ENCODE assay signal across 29 cellular contexts in genomic region chr19:50812474-50812873, GRCh38. TPM values are rescaled to one million over a fixed set of nuclear protein-coding genes. Genes with fewer than 3 reads are reported as not detected.
DNase-seq lines count a peak whose midpoint lies in the region; ATAC-seq, FAIRE-seq and TF ChIP-seq lines count a peak whose summit lies in the region.
"Had no signal": no experiment of that assay in that cellular context is flagged by ENCODE, and none has a peak within 500 bp of the region (broad histone marks: within the 10 kb centered on the region; RNA-seq: fewer than 3 reads in every experiment).

No MANE protein-coding gene starts in this region.

- peaks cover 23% of the 10 kb centered on the region for H3K27me3 Mint-ChIP-seq in activated CD8-positive, alpha-beta T cell treated with anti-CD3 and anti-CD28 coated beads, Interleukin-2, amount 10 ng/mL, durations not matched to agents 7 days and 5 days (ENCODE audit: low read depth)
- peaks cover 33% of the 10 kb centered on the region for H3K27me3 Mint-ChIP-seq in activated CD8-positive, alpha-beta T cell treated with anti-CD3 and anti-CD28 coated beads for 36 hours
- peaks cover 29% of the 10 kb centered on the region for H3K27me3 Mint-ChIP-seq in neural progenitor cell (ENCODE audit: insufficient read depth, low read depth)

- no peak overlapping the region for H3K9ac ChIP-seq in K562 (ENCODE audit: insufficient read depth in 1 of 2, low read depth in 2 of 2, low read length in 2 of 2)
- no peak overlapping the region for H3K9ac ChIP-seq in neural progenitor cell
- H3K9ac ChIP-seq: BLaER1 treated with 17β-estradiol and CSF1 and Interleukin-3, amounts not matched to agents 10 nM and 100 nM; GM23248 had no signal

- H3K79me2 ChIP-seq in K562 (ENCODE audit: control insufficient read depth, insufficient read depth, low read length) (no peaks in the 10 kb centered on the region), neural progenitor cell (ENCODE audit: low read depth) (no peaks in the 10 kb centered on the region)

- no peaks in the 10 kb centered on the region for H3K9me1 ChIP-seq in K562 (ENCODE audit: control insufficient read depth, insufficient read depth, low read length)

- H3K27ac ChIP-seq in K562 (ENCODE audit: extremely low read depth, low read depth, low read length), result no peak overlapping the region
- H3K27ac ChIP-seq in neural progenitor cell, result no peak overlapping the region
- H3K27ac ChIP-seq: 22Rv1; BLaER1 treated with 17β-estradiol and CSF1 and Interleukin-3, amounts not matched to agents 10 nM and 100 nM; GM23248 had no signal

- ATAC-seq in activated CD8-positive, alpha-beta T cell treated with anti-CD3 and anti-CD28 coated beads, Interleukin-2, amount 10 ng/mL, durations not matched to agents 7 days and 5 days, result peak; percentile 50
- ATAC-seq in activated CD8-positive, alpha-beta T cell treated with anti-CD3 and anti-CD28 coated beads for 36 hours, result no peak
- ATAC-seq in K562 (no peak), HG02970 (IDR thresholded peaks at IDR 0.05; ENCODE audit: low FRiP score, unreplicated experiment) (no peak)
- ATAC-seq: HCT116 had no signal

- H3K4me2 ChIP-seq in K562 (ENCODE audit: insufficient read depth, low read length) (no peak overlapping the region), neural progenitor cell (no peak overlapping the region)
- H3K4me2 ChIP-seq: BLaER1 treated with 17β-estradiol and CSF1 and Interleukin-3, amounts not matched to agents 10 nM and 100 nM had no signal

- peaks cover 0 to 7% of the 10 kb centered on the region in 2 experiments; a peak in 3 of 5 replicates for H3K4me1 ChIP-seq in K562 (replicated peaks in 1 of 2; ENCODE audit: control insufficient read depth in 2 of 2, insufficient read depth in 2 of 2, low read length in 2 of 2)
- H3K4me1 ChIP-seq in neural progenitor cell, result no peaks in the 10 kb centered on the region
- H3K4me1 ChIP-seq: BE2C had no signal

- no peak for TF ChIP-seq CTCF in activated CD8-positive, alpha-beta T cell treated with anti-CD3 and anti-CD28 coated beads for 36 hours (IDR thresholded peaks at IDR 0.05)
- no peak for TF ChIP-seq CTCF in K562 (IDR thresholded peaks at IDR 0.05 in 2 of 3, conservative IDR thresholded peaks at IDR 0.05 in 1 of 3; ENCODE audit: insufficient read depth in 2 of 3, low read depth in 1 of 3, low read length in 3 of 3)
- no peak for TF ChIP-seq CTCF in neural progenitor cell (IDR thresholded peaks at IDR 0.05)

- peaks cover 5% of the 10 kb centered on the region for H3K4me1 Mint-ChIP-seq in activated CD8-positive, alpha-beta T cell treated with anti-CD3 and anti-CD28 coated beads, Interleukin-2, amount 10 ng/mL, durations not matched to agents 7 days and 5 days (ENCODE audit: low read depth)
- peaks cover 12% of the 10 kb centered on the region for H3K4me1 Mint-ChIP-seq in activated CD8-positive, alpha-beta T cell treated with anti-CD3 and anti-CD28 coated beads for 36 hours (ENCODE audit: low read depth)
- H3K4me1 Mint-ChIP-seq in neural progenitor cell, result no peaks in the 10 kb centered on the region
- H3K4me1 Mint-ChIP-seq: CD14-positive monocyte had no signal

- H3K27ac Mint-ChIP-seq in activated CD8-positive, alpha-beta T cell treated with anti-CD3 and anti-CD28 coated beads, Interleukin-2, amount 10 ng/mL, durations not matched to agents 7 days and 5 days, result no peak overlapping the region
- H3K27ac Mint-ChIP-seq in activated CD8-positive, alpha-beta T cell treated with anti-CD3 and anti-CD28 coated beads for 36 hours, result no peak overlapping the region
- no peak overlapping the region for H3K27ac Mint-ChIP-seq in neural progenitor cell
- H3K27ac Mint-ChIP-seq: CD4-positive, alpha-beta T cell; H9; HFFc6 had no signal

- no peak for TF ChIP-seq POLR2A in K562 (conservative IDR thresholded peaks at IDR 0.05)

- in situ Hi-C loops in K562 (cut with MboI), result no loop called here

- H3K36me3 ChIP-seq in K562 (ENCODE audit: control insufficient read depth, insufficient read depth, low read length) (no peaks in the 10 kb centered on the region), neural progenitor cell (no peaks in the 10 kb centered on the region)
- H3K36me3 ChIP-seq: BE2C; BLaER1 treated with 17β-estradiol and CSF1 and Interleukin-3, amounts not matched to agents 10 nM and 100 nM had no signal

- H3K4me3 Mint-ChIP-seq in activated CD8-positive, alpha-beta T cell treated with anti-CD3 and anti-CD28 coated beads, Interleukin-2, amount 10 ng/mL, durations not matched to agents 7 days and 5 days, result no peak overlapping the region
- H3K4me3 Mint-ChIP-seq in activated CD8-positive, alpha-beta T cell treated with anti-CD3 and anti-CD28 coated beads for 36 hours, result no peak overlapping the region
- peak overlapping the region; percentile 16 for H3K4me3 Mint-ChIP-seq in neural progenitor cell
- H3K4me3 Mint-ChIP-seq: CD14-positive monocyte; CD4-positive, alpha-beta T cell; H9; HFFc6 had no signal

- H3K27me3 ChIP-seq in K562 (ENCODE audit: control insufficient read depth in 2 of 2, insufficient read depth in 2 of 2, low read length in 2 of 2) (peaks cover 0 to 11% of the 10 kb centered on the region in 2 experiments; a peak in 2 of 5 replicates), neural progenitor cell (peaks cover 67% of the 10 kb centered on the region)
- H3K27me3 ChIP-seq: BE2C; BLaER1 treated with 17β-estradiol and CSF1 and Interleukin-3, amounts not matched to agents 10 nM and 100 nM had no signal

- H3F3A ChIP-seq in neural progenitor cell (ENCODE audit: low read depth), result no peaks in the 10 kb centered on the region

- H2AFZ ChIP-seq in K562 (ENCODE audit: low read depth, low read length) (no peak overlapping the region), neural progenitor cell (replicated peaks) (no peak overlapping the region)
- H2AFZ ChIP-seq: GM23248 had no signal

- H3K36me3 Mint-ChIP-seq in activated CD8-positive, alpha-beta T cell treated with anti-CD3 and anti-CD28 coated beads, Interleukin-2, amount 10 ng/mL, durations not matched to agents 7 days and 5 days (ENCODE audit: low read depth), result no peaks in the 10 kb centered on the region
- H3K36me3 Mint-ChIP-seq in activated CD8-positive, alpha-beta T cell treated with anti-CD3 and anti-CD28 coated beads for 36 hours (ENCODE audit: low read depth), result peaks cover 3% of the 10 kb centered on the region
- no peaks in the 10 kb centered on the region for H3K36me3 Mint-ChIP-seq in neural progenitor cell
- H3K36me3 Mint-ChIP-seq: CD14-positive monocyte had no signal

- no peak for DNase-seq in activated CD8-positive, alpha-beta T cell treated with anti-CD3 and anti-CD28 coated beads, Interleukin-2, amount 10 ng/mL, durations not matched to agents 7 days and 5 days
- no peak for DNase-seq in activated CD8-positive, alpha-beta T cell treated with anti-CD3 and anti-CD28 coated beads for 36 hours
- DNase-seq in K562 (ENCODE audit: extremely low read depth in 1 of 4, low spot score in 3 of 4) (no peak), neural progenitor cell (ENCODE audit: low spot score) (no peak), NCI-H2107 (lab: John Stamatoyannopoulos, UW) (no peak), GOT3 (lab: John Stamatoyannopoulos, UW) (no peak)
- DNase-seq in stimulated activated CD8-positive, alpha-beta memory T cell treated with anti-CD3 and anti-CD28 coated beads, Interleukin-4, amount 100 ng/mL, for 48 hours, result no peak
- DNase-seq: ACHN; AML-193; BE2C; CD4-positive, alpha-beta T cell; CD8-positive, alpha-beta memory T cell; DMS53; DMS79 treated with DMSO at 0.1 percent for 48 hours; GF-D8; GM23248; H9; HFFc6 had no signal

- no peak for FAIRE-seq in K562 (lab: Jason Lieb, UNC)
- FAIRE-seq: A204.1, D721Med, GM19239 had no signal

- WGBS in K562 (ENCODE audit: insufficient coverage, low coverage, missing lambda C conversion rate), result 2% methylated on average over 3 of the region's 3 CpGs

- intact Hi-C loops in activated CD8-positive, alpha-beta T cell treated with anti-CD3 and anti-CD28 coated beads for 36 hours (cut with micrococcal nuclease), result no loop called here
- intact Hi-C loops in K562 (cut with micrococcal nuclease), result no loop called here

- CTCF ChIA-PET in activated CD8-positive, alpha-beta T cell treated with anti-CD3 and anti-CD28 coated beads, Interleukin-2, amount 10 ng/mL, durations not matched to agents 7 days and 5 days (lab: Charles Lee), result no interaction called here
- CTCF ChIA-PET in activated CD8-positive, alpha-beta T cell treated with anti-CD3 and anti-CD28 coated beads for 36 hours (lab: Charles Lee), result no interaction called here
- CTCF ChIA-PET in K562 (lab: Yijun Ruan, JAX; ENCODE audit: low intra/inter-chr PET ratio), result no interaction called here

- H3K4me3 ChIP-seq in K562 (no peak overlapping the region), neural progenitor cell (no peak overlapping the region)
- H3K4me3 ChIP-seq: BLaER1 treated with 17β-estradiol and CSF1 and Interleukin-3, amounts not matched to agents 10 nM and 100 nM; GM23248 had no signal

- POLR2A ChIA-PET in activated CD8-positive, alpha-beta T cell treated with anti-CD3 and anti-CD28 coated beads, Interleukin-2, amount 10 ng/mL, durations not matched to agents 7 days and 5 days (lab: Charles Lee), result no interaction called here
- POLR2A ChIA-PET in activated CD8-positive, alpha-beta T cell treated with anti-CD3 and anti-CD28 coated beads for 36 hours (lab: Charles Lee), result interaction anchor here (4.6 kb wide), 1 partner anchor 9 kb away, joined by 22 read pairs; no protein-coding TSS in a partner anchor
- POLR2A ChIA-PET in K562 (lab: Yijun Ruan, JAX), result interaction anchor here (4.7 kb wide), 1 partner anchor 8 kb away, joined by 29 read pairs; no protein-coding TSS in a partner anchor

- no TSS peak for BruUV-seq in K562 (replicated peaks; lab: Mats Ljungman, UMichigan)

- peaks cover 8% of the 10 kb centered on the region for H3K9me3 ChIP-seq in K562 (replicated peaks; ENCODE audit: control insufficient read depth, insufficient read depth, low read depth, low read length)
- H3K9me3 ChIP-seq in neural progenitor cell (ENCODE audit: low read depth), result no peaks in the 10 kb centered on the region
- H3K9me3 ChIP-seq: BE2C had no signal

- no peak for TF ChIP-seq RAD21 in K562 (CRISPR knock-in tag; conservative IDR thresholded peaks at IDR 0.05 in 1 of 2, IDR thresholded peaks at IDR 0.05 in 1 of 2)

- TF ChIP-seq EP300 in K562 (IDR thresholded peaks at IDR 0.05; ENCODE audit: low read length), result no peak

- H4K20me1 ChIP-seq in K562 (replicated peaks; ENCODE audit: control insufficient read depth, insufficient read depth, low read length) (no peaks in the 10 kb centered on the region), neural progenitor cell (ENCODE audit: low read depth) (no peaks in the 10 kb centered on the region)
- H4K20me1 ChIP-seq: BLaER1 treated with 17β-estradiol and CSF1 and Interleukin-3, amounts not matched to agents 10 nM and 100 nM had no signal

- no peaks in the 10 kb centered on the region for H3K9me3 Mint-ChIP-seq in activated CD8-positive, alpha-beta T cell treated with anti-CD3 and anti-CD28 coated beads, Interleukin-2, amount 10 ng/mL, durations not matched to agents 7 days and 5 days (ENCODE audit: insufficient read depth)
- H3K9me3 Mint-ChIP-seq in activated CD8-positive, alpha-beta T cell treated with anti-CD3 and anti-CD28 coated beads for 36 hours, result no peaks in the 10 kb centered on the region
- peaks cover 12% of the 10 kb centered on the region for H3K9me3 Mint-ChIP-seq in neural progenitor cell
- H3K9me3 Mint-ChIP-seq: CD4-positive, alpha-beta T cell; HFFc6 had no signal

RNA-seq across cellular contexts. Expression of gene KLK1, which starts 11.1 kb away (rescaled TPM):
- under 1 TPM; 0.45 to 0.47 TPM for total RNA-seq in activated CD8-positive, alpha-beta T cell treated with anti-CD3 and anti-CD28 coated beads, Interleukin-2, amount 10 ng/mL, durations not matched to agents 7 days and 5 days
- under 1 TPM; 0.65 to 0.83 TPM for total RNA-seq in activated CD8-positive, alpha-beta T cell treated with anti-CD3 and anti-CD28 coated beads for 36 hours
- total RNA-seq in K562 (2011; cell fraction: chromatin; rRNA removed; ENCODE audit: low replicate concordance), result 12.6 and 15.0 TPM in 2 replicates
- total RNA-seq in K562 (2011; cell fraction: nucleolus; rRNA removed), result 8.7 and 9.7 TPM in 2 replicates
- 14.8 and 17.8 TPM in 2 replicates for total RNA-seq in K562 (2011; cell fraction: nucleoplasm; rRNA removed)
- total RNA-seq in K562 (2014; rRNA removed) (1.2 and 3.1 TPM in 2 replicates), K562 (2014; rRNA removed; fragmentation: Illumina TruSeq; extraction: Trizol) (1.5 TPM in 2 replicates), K562 (2015; rRNA removed; fragmentation: Illumina TruSeq; extraction: Trizol) (0.87 and 1.3 TPM in 2 replicates), K562 (2021) (9.3 and 11.7 TPM in 2 replicates), neural progenitor cell (ENCODE audit: low replicate concordance) (not detected in 2 replicates)
- polyA plus RNA-seq in K562 (2011; rRNA removed) (9.6 and 13.5 TPM in 2 replicates), K562 (2014; fragmentation: Illumina TruSeq; extraction: Trizol) (14.3 and 15.4 TPM in 2 replicates), K562 (2014; fragmentation: Nextera tagmentation; extraction: Ambion mirVana) (10 to 100 TPM in 1 of 2 experiments, 1 to 10 TPM in 1; 9.1 to 10.3 TPM), K562 (2014; rRNA removed) (5.3 and 9.8 TPM in 2 replicates)
- 16.9 and 24.1 TPM in 2 replicates for polyA plus RNA-seq in K562 (2011; cell fraction: cytosol; rRNA removed)
- 23.3 and 36.6 TPM in 2 replicates for polyA plus RNA-seq in K562 (2011; cell fraction: nucleus; rRNA removed)
- polyA plus RNA-seq in K562 (2012), result 13.7 and 31.9 TPM in 2 replicates
- 8.6 and 11.7 TPM in 2 replicates for polyA minus RNA-seq in K562 (2011; rRNA and poly(A)+ RNA removed)
- 8.4 and 11.9 TPM in 2 replicates for polyA minus RNA-seq in K562 (2011; cell fraction: cytosol; rRNA and poly(A)+ RNA removed)
- 7.9 and 10.4 TPM in 2 replicates for polyA minus RNA-seq in K562 (2011; cell fraction: nucleus; rRNA and poly(A)+ RNA removed)
- total RNA-seq: CD4-positive, alpha-beta T cell; Daoy; G401; GM23248; H4; HFFc6 had no signal
- polyA plus RNA-seq: CD8-positive, alpha-beta memory T cell; GM23248 had no signal

RNA-seq across cellular contexts. Expression of gene KLK15, which starts 20.9 kb away (rescaled TPM):
- total RNA-seq in activated CD8-positive, alpha-beta T cell treated with anti-CD3 and anti-CD28 coated beads, Interleukin-2, amount 10 ng/mL, durations not matched to agents 7 days and 5 days, result not detected
- not detected for total RNA-seq in activated CD8-positive, alpha-beta T cell treated with anti-CD3 and anti-CD28 coated beads for 36 hours
- total RNA-seq in K562 (2011; cell fraction: chromatin; rRNA removed; ENCODE audit: low replicate concordance), result not detected in 2 replicates
- total RNA-seq in K562 (2011; cell fraction: nucleolus; rRNA removed), result not detected in 2 replicates
- total RNA-seq in K562 (2011; cell fraction: nucleoplasm; rRNA removed), result not detected in 2 replicates
- not detected in 2 replicates for total RNA-seq in K562 (2014; rRNA removed)
- not detected in 2 replicates for total RNA-seq in K562 (2014; rRNA removed; fragmentation: Illumina TruSeq; extraction: Trizol)
- not detected in 2 replicates for total RNA-seq in K562 (2015; rRNA removed; fragmentation: Illumina TruSeq; extraction: Trizol)
- not detected in 2 replicates for total RNA-seq in K562 (2021)
- not detected in 2 replicates for polyA plus RNA-seq in K562 (2011; rRNA removed)
- not detected in 2 replicates for polyA plus RNA-seq in K562 (2011; cell fraction: cytosol; rRNA removed)
- polyA plus RNA-seq in K562 (2011; cell fraction: nucleus; rRNA removed), result not detected in 2 replicates
- not detected in 2 replicates for polyA plus RNA-seq in K562 (2012)
- not detected in 2 replicates for polyA plus RNA-seq in K562 (2014; fragmentation: Illumina TruSeq; extraction: Trizol)
- not detected for polyA plus RNA-seq in K562 (2014; fragmentation: Nextera tagmentation; extraction: Ambion mirVana)
- not detected in 2 replicates for polyA plus RNA-seq in K562 (2014; rRNA removed)
- polyA minus RNA-seq in K562 (2011; rRNA and poly(A)+ RNA removed), result not detected in 2 replicates
- not detected in 2 replicates for polyA minus RNA-seq in K562 (2011; cell fraction: cytosol; rRNA and poly(A)+ RNA removed)
- not detected in 2 replicates for polyA minus RNA-seq in K562 (2011; cell fraction: nucleus; rRNA and poly(A)+ RNA removed)
- not detected in 2 replicates for total RNA-seq in neural progenitor cell (ENCODE audit: low replicate concordance)
- total RNA-seq: CD4-positive, alpha-beta T cell; CD8-positive, alpha-beta memory T cell; Daoy; G401; GM23248; H4; H9; HFFc6 had no signal
- polyA plus RNA-seq: CD14-positive monocyte; CD8-positive, alpha-beta memory T cell; GM23248 had no signal

RNA-seq across cellular contexts. Expression of gene ACP4, which starts 22.3 kb away (rescaled TPM):
- not detected for total RNA-seq in activated CD8-positive, alpha-beta T cell treated with anti-CD3 and anti-CD28 coated beads, Interleukin-2, amount 10 ng/mL, durations not matched to agents 7 days and 5 days
- total RNA-seq in activated CD8-positive, alpha-beta T cell treated with anti-CD3 and anti-CD28 coated beads for 36 hours, result not detected
- not detected in 2 replicates for total RNA-seq in K562 (2011; cell fraction: chromatin; rRNA removed; ENCODE audit: low replicate concordance)
- not detected in 2 replicates for total RNA-seq in K562 (2011; cell fraction: nucleolus; rRNA removed)
- not detected in 2 replicates for total RNA-seq in K562 (2011; cell fraction: nucleoplasm; rRNA removed)
- total RNA-seq in K562 (2014; rRNA removed) (not detected in 2 replicates), K562 (2014; rRNA removed; fragmentation: Illumina TruSeq; extraction: Trizol) (not detected in 2 replicates), K562 (2015; rRNA removed; fragmentation: Illumina TruSeq; extraction: Trizol) (not detected in 2 replicates), K562 (2021) (not detected in 2 replicates), neural progenitor cell (ENCODE audit: low replicate concordance) (not detected in 2 replicates)
- polyA plus RNA-seq in K562 (2011; rRNA removed) (not detected in 2 replicates), K562 (2014; fragmentation: Illumina TruSeq; extraction: Trizol) (not detected in 2 replicates), K562 (2014; fragmentation: Nextera tagmentation; extraction: Ambion mirVana) (not detected), K562 (2014; rRNA removed) (not detected in 2 replicates)
- polyA plus RNA-seq in K562 (2011; cell fraction: cytosol; rRNA removed), result not detected in 2 replicates
- not detected in 2 replicates for polyA plus RNA-seq in K562 (2011; cell fraction: nucleus; rRNA removed)
- not detected in 2 replicates for polyA plus RNA-seq in K562 (2012)
- polyA minus RNA-seq in K562 (2011; rRNA and poly(A)+ RNA removed), result not detected in 2 replicates
- not detected in 2 replicates for polyA minus RNA-seq in K562 (2011; cell fraction: cytosol; rRNA and poly(A)+ RNA removed)
- polyA minus RNA-seq in K562 (2011; cell fraction: nucleus; rRNA and poly(A)+ RNA removed), result not detected in 2 replicates
- total RNA-seq: CD4-positive, alpha-beta T cell; CD8-positive, alpha-beta memory T cell; Daoy; G401; GM23248; H4; H9; HFFc6 had no signal
- polyA plus RNA-seq: CD14-positive monocyte; CD8-positive, alpha-beta memory T cell; GM23248 had no signal

RNA-seq across cellular contexts. Expression of gene GPR32, which starts 42.2 kb away (rescaled TPM):
- not detected for total RNA-seq in activated CD8-positive, alpha-beta T cell treated with anti-CD3 and anti-CD28 coated beads, Interleukin-2, amount 10 ng/mL, durations not matched to agents 7 days and 5 days
- not detected for total RNA-seq in activated CD8-positive, alpha-beta T cell treated with anti-CD3 and anti-CD28 coated beads for 36 hours
- total RNA-seq in K562 (2011; cell fraction: chromatin; rRNA removed; ENCODE audit: low replicate concordance), result not detected in 2 replicates
- not detected in 2 replicates for total RNA-seq in K562 (2011; cell fraction: nucleolus; rRNA removed)
- total RNA-seq in K562 (2011; cell fraction: nucleoplasm; rRNA removed), result not detected in 2 replicates
- total RNA-seq in K562 (2014; rRNA removed), result not detected in 2 replicates
- not detected in 2 replicates for total RNA-seq in K562 (2014; rRNA removed; fragmentation: Illumina TruSeq; extraction: Trizol)
- not detected in 2 replicates for total RNA-seq in K562 (2015; rRNA removed; fragmentation: Illumina TruSeq; extraction: Trizol)
- 0.18 TPM in 1 of 2 replicates, not detected in the other for total RNA-seq in K562 (2021)
- not detected in 2 replicates for polyA plus RNA-seq in K562 (2011; rRNA removed)
- not detected in 2 replicates for polyA plus RNA-seq in K562 (2011; cell fraction: cytosol; rRNA removed)
- not detected in 2 replicates for polyA plus RNA-seq in K562 (2011; cell fraction: nucleus; rRNA removed)
- polyA plus RNA-seq in K562 (2012), result 0.07 and 0.12 TPM in 2 replicates
- polyA plus RNA-seq in K562 (2014; fragmentation: Illumina TruSeq; extraction: Trizol), result not detected in 2 replicates
- not detected for polyA plus RNA-seq in K562 (2014; fragmentation: Nextera tagmentation; extraction: Ambion mirVana)
- polyA plus RNA-seq in K562 (2014; rRNA removed), result not detected in 2 replicates
- polyA minus RNA-seq in K562 (2011; rRNA and poly(A)+ RNA removed), result not detected in 2 replicates
- not detected in 2 replicates for polyA minus RNA-seq in K562 (2011; cell fraction: cytosol; rRNA and poly(A)+ RNA removed)
- polyA minus RNA-seq in K562 (2011; cell fraction: nucleus; rRNA and poly(A)+ RNA removed), result not detected in 2 replicates
- total RNA-seq in neural progenitor cell (ENCODE audit: low replicate concordance), result not detected in 2 replicates
- total RNA-seq: CD4-positive, alpha-beta T cell; CD8-positive, alpha-beta memory T cell; Daoy; G401; GM23248; H4; H9; HFFc6 had no signal
- polyA plus RNA-seq: CD14-positive monocyte; CD8-positive, alpha-beta memory T cell; GM23248 had no signal

RNA-seq across cellular contexts. Expression of gene KLK3, which starts 42.2 kb away (rescaled TPM):
- total RNA-seq in activated CD8-positive, alpha-beta T cell treated with anti-CD3 and anti-CD28 coated beads, Interleukin-2, amount 10 ng/mL, durations not matched to agents 7 days and 5 days, result not detected
- not detected for total RNA-seq in activated CD8-positive, alpha-beta T cell treated with anti-CD3 and anti-CD28 coated beads for 36 hours
- not detected in 2 replicates for total RNA-seq in K562 (2011; cell fraction: chromatin; rRNA removed; ENCODE audit: low replicate concordance)
- total RNA-seq in K562 (2011; cell fraction: nucleolus; rRNA removed), result not detected in 2 replicates
- not detected in 2 replicates for total RNA-seq in K562 (2011; cell fraction: nucleoplasm; rRNA removed)
- total RNA-seq in K562 (2014; rRNA removed), result not detected in 2 replicates
- not detected in 2 replicates for total RNA-seq in K562 (2014; rRNA removed; fragmentation: Illumina TruSeq; extraction: Trizol)
- not detected in 2 replicates for total RNA-seq in K562 (2015; rRNA removed; fragmentation: Illumina TruSeq; extraction: Trizol)
- not detected in 2 replicates for total RNA-seq in K562 (2021)
- polyA plus RNA-seq in K562 (2011; rRNA removed), result not detected in 2 replicates
- polyA plus RNA-seq in K562 (2011; cell fraction: cytosol; rRNA removed), result not detected in 2 replicates
- polyA plus RNA-seq in K562 (2011; cell fraction: nucleus; rRNA removed), result not detected in 2 replicates
- polyA plus RNA-seq in K562 (2012), result not detected in 2 replicates
- not detected in 2 replicates for polyA plus RNA-seq in K562 (2014; fragmentation: Illumina TruSeq; extraction: Trizol)
- polyA plus RNA-seq in K562 (2014; fragmentation: Nextera tagmentation; extraction: Ambion mirVana), result not detected
- polyA plus RNA-seq in K562 (2014; rRNA removed), result not detected in 2 replicates
- polyA minus RNA-seq in K562 (2011; rRNA and poly(A)+ RNA removed), result not detected in 2 replicates
- not detected in 2 replicates for polyA minus RNA-seq in K562 (2011; cell fraction: cytosol; rRNA and poly(A)+ RNA removed)
- not detected in 2 replicates for polyA minus RNA-seq in K562 (2011; cell fraction: nucleus; rRNA and poly(A)+ RNA removed)
- not detected in 2 replicates for total RNA-seq in neural progenitor cell (ENCODE audit: low replicate concordance)
- total RNA-seq: CD4-positive, alpha-beta T cell; CD8-positive, alpha-beta memory T cell; Daoy; G401; GM23248; H4; H9; HFFc6 had no signal
- polyA plus RNA-seq: CD14-positive monocyte; CD8-positive, alpha-beta memory T cell; GM23248 had no signal
